ENCODE assay signal across 20 cellular contexts in genomic region chr1:33358114-33358770, GRCh38. TPM values are rescaled to one million over a fixed set of nuclear protein-coding genes. Genes with fewer than 3 reads are reported as not detected.
DNase-seq lines count a peak whose midpoint lies in the region; ATAC-seq, FAIRE-seq and TF ChIP-seq lines count a peak whose summit lies in the region.
"Had no signal": no experiment of that assay in that cellular context is flagged by ENCODE, and none has a peak within 500 bp of the region (broad histone marks: within the 10 kb centered on the region; RNA-seq: fewer than 3 reads in every experiment).

No MANE protein-coding gene starts in this region.

- H3K4me1 Mint-ChIP-seq in brain: peaks cover 52% of the 10 kb centered on the region

- no peaks in the 10 kb centered on the region for H3K9me3 ChIP-seq in upper lobe of right lung

- DNase-seq in NCI-H82 (lab: John Stamatoyannopoulos, UW) (peak; percentile 92), substantia nigra (lab: John Stamatoyannopoulos, UW) (peak in 4 of 49 donors; percentile 11 to 66 (median 20)), upper lobe of right lung (no peak), frontal cortex (ENCODE audit: low spot score in 2 of 2) (no peak)
- DNase-seq: AML-193; DMS53; H9; NCI-H1048; NCI-H1694; NCI-H526 treated with DMSO at 0.1 percent for 48 hours; NK-92 treated with Interleukin-12 subunit alpha and Interleukin-12 subunit beta, amount 100 ng/mL, for 24 hours; OCI-M1; SHP77 treated with DMSO at 0.1 percent for 48 hours had no signal

- peaks cover 10% of the 10 kb centered on the region for H3K4me1 ChIP-seq in upper lobe of right lung

- peak overlapping the region; percentile 14 for H3K27ac ChIP-seq in layer of hippocampus (ENCODE audit: low read depth, low read length)
- peak overlapping the region; percentile 72 for H3K27ac ChIP-seq in substantia nigra (ENCODE audit: low read depth, low read length, poor library complexity, severe bottlenecking)
- H3K27ac ChIP-seq in upper lobe of right lung: no peak overlapping the region
- H3K27ac ChIP-seq: KMS-11 had no signal

- peaks cover 0 to 4% (median 0%) of the 10 kb centered on the region in 5 experiments for H3K9me3 Mint-ChIP-seq in brain
- H3K9me3 Mint-ChIP-seq: H9 had no signal

- H3K27me3 ChIP-seq in layer of hippocampus (ENCODE audit: control insufficient read depth, insufficient read depth, low read length) (no peaks in the 10 kb centered on the region), upper lobe of right lung (no peaks in the 10 kb centered on the region)

- intact Hi-C loops in upper lobe of right lung (cut with DNase I): no loop called here

- no peak for ATAC-seq in upper lobe of right lung
- ATAC-seq in GM18502 (IDR thresholded peaks at IDR 0.05; ENCODE audit: poor library complexity, unreplicated experiment): no peak

- FAIRE-seq in frontal cortex (lab: Jason Lieb, UNC): no peak

- H3K36me3 ChIP-seq in upper lobe of right lung: no peaks in the 10 kb centered on the region

- peaks cover 50% of the 10 kb centered on the region for H3K36me3 Mint-ChIP-seq in brain

- H3K4me3 Mint-ChIP-seq in brain: peak overlapping the region in 2 of 5 experiments; percentile 8 to 36
- H3K4me3 Mint-ChIP-seq: CD14-positive monocyte, H9 had no signal

- peaks cover 3% of the 10 kb centered on the region for H3K27me3 Mint-ChIP-seq in brain

- no peak for TF ChIP-seq CTCF in brain (conservative IDR thresholded peaks at IDR 0.05)
- no peak for TF ChIP-seq CTCF in upper lobe of right lung (IDR thresholded peaks at IDR 0.05)

- peak overlapping the region; percentile 56 to 92 (median 84) for H3K27ac Mint-ChIP-seq in brain
- H3K27ac Mint-ChIP-seq: H9 had no signal

- no peak overlapping the region for H3K4me3 ChIP-seq in upper lobe of right lung

RNA-seq across cellular contexts. Expression of gene A3GALT2, which starts 37.3 kb away (rescaled TPM):
- polyA plus RNA-seq in brain (ENCODE audit: insufficient read depth, low read depth, low replicate concordance): not detected
- total RNA-seq in upper lobe of right lung (not detected), frontal cortex (not detected)
- total RNA-seq: H9, MCF 10A, RPMI7951 had no signal
- polyA plus RNA-seq: CD14-positive monocyte had no signal
